8 cellular contexts compared by ENCODE assay signal in genomic region chr9:2053883-2054845, GRCh38. TPM values are rescaled to one million over a fixed set of nuclear protein-coding genes. Genes with fewer than 3 reads are reported as not detected.
A peak's percentile ranks its signal among the peaks of the same experiment; 100 is the strongest.
DNase-seq lines count a peak whose midpoint lies in the region; ATAC-seq, FAIRE-seq and TF ChIP-seq lines count a peak whose summit lies in the region.

No MANE protein-coding gene starts in this region.

- H3K36me3 ChIP-seq in pancreas (peaks cover 0 to 22% (median 15%) of the 10 kb centered on the region in 3 donors), vagina (peaks cover 0 to 32% of the 10 kb centered on the region in 2 donors)

- no peak for TF ChIP-seq POLR2A in vagina (IDR thresholded peaks at IDR 0.05)

- H3K4me3 ChIP-seq in pancreas (no peak overlapping the region), vagina (no peak overlapping the region)

- DNase-seq in pancreas = peak in 1 of 6 donors; percentile 24
- no peak for DNase-seq in vagina (ENCODE audit: extremely low spot score in 2 of 2)
- DNase-seq in NCI-H1092 (lab: John Stamatoyannopoulos, UW) = no peak
- no peak for DNase-seq in NCI-H2196 (lab: John Stamatoyannopoulos, UW; ENCODE audit: unreplicated experiment)

- no peak overlapping the region for H3K27ac ChIP-seq in pancreas
- peak overlapping the region; percentile 37 for H3K27ac ChIP-seq in vagina

- WGBS in pancreas, 2 donors = 73 to 76% methylated on average over 10 of the region's 10 CpGs

- no peaks in the 10 kb centered on the region for H3K27me3 ChIP-seq in pancreas
- H3K27me3 ChIP-seq in vagina = no peaks in the 10 kb centered on the region

- peak; percentile 89 for ATAC-seq in GM18508 (IDR thresholded peaks at IDR 0.05; ENCODE audit: insufficient read depth, unreplicated experiment)
- peak; percentile 95 for ATAC-seq in HG02885 (IDR thresholded peaks at IDR 0.05; ENCODE audit: poor library complexity, unreplicated experiment)
- peak; percentile 82 to 86 for ATAC-seq in activated CD4-positive, CD25-positive, alpha-beta regulatory T cell treated with anti-CD3 and anti-CD28 coated beads, Interleukin-2, amount 50 U/mL, for 24 hours
- ATAC-seq in pancreas = peak in 3 of 4 donors; percentile 63 to 88 (median 73)

- H3K9me3 ChIP-seq in pancreas (no peaks in the 10 kb centered on the region), vagina (no peaks in the 10 kb centered on the region)

- TF ChIP-seq CTCF in pancreas (IDR thresholded peaks at IDR 0.05) (no peak), vagina (IDR thresholded peaks at IDR 0.05) (no peak)

- no peaks in the 10 kb centered on the region for H3K4me1 ChIP-seq in pancreas
- H3K4me1 ChIP-seq in vagina = no peaks in the 10 kb centered on the region

- FAIRE-seq in colon (lab: Jason Lieb, UNC) = peak; percentile 28
- no peak for FAIRE-seq in pancreas (lab: Jason Lieb, UNC)

- intact Hi-C loops in pancreas (cut with DNase I) = no loop called here
- intact Hi-C loops in vagina (cut with DNase I) = no loop called here

RNA-seq across cellular contexts. Expression of gene SMARCA2, which starts 39.0 kb away (rescaled TPM):
- total RNA-seq in pancreas (10 to 100 TPM; 55.3 to 91.4 (median 70.3) TPM), vagina (98.0 TPM)
- polyA plus RNA-seq in pancreas = 10 to 100 TPM; 21.7 to 55.2 TPM
